33 cellular contexts compared by ENCODE assay signal in the genomic region with DNA sequence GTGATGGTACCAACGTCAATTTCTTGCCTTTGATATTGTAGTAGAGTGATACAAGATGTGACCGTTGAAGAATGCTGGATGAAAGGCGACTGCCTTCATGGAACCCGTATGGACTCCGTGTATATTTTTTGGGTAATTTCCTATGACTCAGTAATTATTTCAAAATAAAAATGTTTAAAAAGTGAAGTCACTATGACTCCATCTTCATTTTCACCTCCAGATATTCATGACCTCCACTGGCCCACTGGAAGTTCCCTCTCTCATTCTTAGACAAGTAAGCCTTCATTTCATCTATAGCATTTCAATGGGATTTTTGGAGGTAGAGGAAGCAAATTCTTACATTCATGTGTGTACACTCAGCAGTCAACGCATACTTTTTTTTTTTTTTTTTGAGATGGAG.
"Had no signal": no experiment of that assay in that cellular context is flagged by ENCODE, and none has a peak within 500 bp of the region (broad histone marks: within the 10 kb centered on the region; RNA-seq: fewer than 3 reads in every experiment).

No MANE protein-coding gene starts in this region.

- H3K4me3 Mint-ChIP-seq: activated CD4-positive, alpha-beta memory T cell treated with anti-CD3 and anti-CD28 coated beads, Interleukin-2, amount 10 ng/mL, durations not matched to agents 7 days and 5 days; activated CD4-positive, alpha-beta T cell treated with anti-CD3 and anti-CD28 coated beads for 36 hours; activated CD4-positive, alpha-beta T cell treated with anti-CD3 and anti-CD28 coated beads, Interleukin-2, amount 10 ng/mL, durations not matched to agents 7 days and 5 days; activated naive CD8-positive, alpha-beta T cell; activated T-cell treated with anti-CD3 and anti-CD28 coated beads, Interleukin-2, amount 50 U/mL, for 24 hours; activated T-cell treated with anti-CD3 and anti-CD28 coated beads, Interleukin-2, amount 50 U/mL, for 72 hours; endodermal cell; T-helper 17 cell; T-helper 2 cell treated with Interferon-gamma antibody and Interleukin-4, amounts not matched to agents 5 μg/mL and 100 μg/mL, for 36 hours had no signal

- H3K4me1 Mint-ChIP-seq: activated CD4-positive, alpha-beta memory T cell treated with anti-CD3 and anti-CD28 coated beads, Interleukin-2, amount 10 ng/mL, durations not matched to agents 7 days and 5 days; activated CD4-positive, alpha-beta T cell treated with anti-CD3 and anti-CD28 coated beads for 36 hours; activated CD4-positive, alpha-beta T cell treated with anti-CD3 and anti-CD28 coated beads, Interleukin-2, amount 10 ng/mL, durations not matched to agents 7 days and 5 days; endodermal cell; T-helper 17 cell had no signal

- H3K4me3 ChIP-seq: coronary artery, heart left ventricle had no signal

- H3K9me3 Mint-ChIP-seq: activated CD4-positive, alpha-beta memory T cell treated with anti-CD3 and anti-CD28 coated beads, Interleukin-2, amount 10 ng/mL, durations not matched to agents 7 days and 5 days; activated CD4-positive, alpha-beta T cell treated with anti-CD3 and anti-CD28 coated beads, Interleukin-2, amount 10 ng/mL, durations not matched to agents 7 days and 5 days; activated T-cell treated with anti-CD3 and anti-CD28 coated beads, Interleukin-2, amount 50 U/mL, for 24 hours; activated T-cell treated with anti-CD3 and anti-CD28 coated beads, Interleukin-2, amount 50 U/mL, for 72 hours; endodermal cell; T-helper 2 cell treated with Interferon-gamma antibody and Interleukin-4, amounts not matched to agents 5 μg/mL and 100 μg/mL, for 36 hours had no signal

- H3K27ac ChIP-seq: brain microvascular endothelial cell, coronary artery, heart left ventricle had no signal

- ATAC-seq: activated CD4-positive, alpha-beta T cell treated with anti-CD3 and anti-CD28 coated beads for 36 hours; activated T-cell treated with anti-CD3 and anti-CD28 coated beads, Interleukin-2, amount 50 U/mL, for 72 hours; esophagus mucosa; heart left ventricle; T-helper 17 cell had no signal

- FAIRE-seq: astrocyte, frontal cortex had no signal

- H3K36me3 ChIP-seq: brain microvascular endothelial cell, heart left ventricle had no signal

- H3K27me3 ChIP-seq: brain microvascular endothelial cell, heart left ventricle had no signal

- H3K4me1 ChIP-seq: heart left ventricle had no signal

- DNase-seq: activated CD4-positive, alpha-beta memory T cell treated with anti-CD3 and anti-CD28 coated beads, Interleukin-2, amount 10 ng/mL, durations not matched to agents 7 days and 5 days; activated CD4-positive, alpha-beta T cell treated with anti-CD3 and anti-CD28 coated beads for 36 hours; activated CD4-positive, alpha-beta T cell treated with anti-CD3 and anti-CD28 coated beads, Interleukin-2, amount 10 ng/mL, durations not matched to agents 7 days and 5 days; activated CD4-positive, alpha-beta T cell treated with anti-CD3 and anti-CD28 coated beads, Interleukin-2, amount 50 U/mL, for 4 hours; activated CD4-positive, CD25-positive, alpha-beta regulatory T cell; activated CD4-positive, CD25-positive, alpha-beta regulatory T cell treated with anti-CD3 and anti-CD28 coated beads, Interleukin-2, amount 50 U/mL, for 72 hours; activated CD8-positive, alpha-beta memory T cell treated with anti-CD3 and anti-CD28 coated beads, Interleukin-2, amount 50 U/mL, for 48 hours; activated gamma-delta T cell; activated naive CD4-positive, alpha-beta T cell; activated naive CD4-positive, alpha-beta T cell treated with anti-CD3 and anti-CD28 coated beads, Interleukin-2, amount 50 U/mL, for 16 hours; activated T-cell treated with anti-CD3 and anti-CD28 coated beads for 4 hours; activated T-cell treated with anti-CD3 and anti-CD28 coated beads, Interleukin-2, amount 50 U/mL, for 24 hours; activated T-cell treated with anti-CD3 and anti-CD28 coated beads, Interleukin-2, amount 50 U/mL, for 72 hours; amniotic stem cell; anterior cingulate cortex; brain microvascular endothelial cell; central memory CD4-positive, alpha-beta T cell; cerebellar nuclear complex; dermis blood vessel endothelial cell; effector CD8-positive, alpha-beta T cell; endodermal cell; foreskin fibroblast; glutamatergic neuron; heart left ventricle; T-helper 1 cell; T-helper 17 cell; T1000 had no signal

- H3K27ac Mint-ChIP-seq: activated CD4-positive, alpha-beta memory T cell treated with anti-CD3 and anti-CD28 coated beads, Interleukin-2, amount 10 ng/mL, durations not matched to agents 7 days and 5 days; activated CD4-positive, alpha-beta T cell treated with anti-CD3 and anti-CD28 coated beads for 36 hours; activated CD4-positive, alpha-beta T cell treated with anti-CD3 and anti-CD28 coated beads, Interleukin-2, amount 10 ng/mL, durations not matched to agents 7 days and 5 days; activated naive CD8-positive, alpha-beta T cell; activated T-cell treated with anti-CD3 and anti-CD28 coated beads, Interleukin-2, amount 50 U/mL, for 24 hours; activated T-cell treated with anti-CD3 and anti-CD28 coated beads, Interleukin-2, amount 50 U/mL, for 72 hours; endodermal cell; T-helper 17 cell; T-helper 2 cell treated with Interferon-gamma antibody and Interleukin-4, amounts not matched to agents 5 μg/mL and 100 μg/mL, for 36 hours had no signal

- H3K36me3 Mint-ChIP-seq: activated naive CD8-positive, alpha-beta T cell had no signal
